ENCODE assay signal across 30 cellular contexts in the genomic region with DNA sequence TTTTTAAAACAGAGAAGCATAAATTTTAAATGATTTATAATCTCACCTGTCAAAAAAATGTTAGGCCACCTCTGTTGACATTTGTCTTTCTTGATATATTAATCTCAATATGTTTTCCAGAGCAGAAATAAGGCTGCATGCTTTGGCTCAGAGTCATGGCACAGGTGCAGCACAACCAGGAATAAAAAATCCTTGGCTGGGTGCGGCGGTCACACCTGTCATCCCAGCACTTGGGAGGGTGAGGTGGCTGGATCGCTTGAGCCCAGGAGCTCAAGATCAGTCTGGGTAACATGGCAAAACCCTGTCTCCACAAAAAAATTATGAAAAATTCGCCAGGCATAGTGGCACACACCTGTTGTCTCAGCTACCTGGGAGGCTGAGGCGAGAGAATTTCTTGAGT. TPM values are rescaled to one million over a fixed set of nuclear protein-coding genes. Genes with fewer than 3 reads are reported as not detected.
"Had no signal": no experiment of that assay in that cellular context is flagged by ENCODE, and none has a peak within 500 bp of the region (broad histone marks: within the 10 kb centered on the region; RNA-seq: fewer than 3 reads in every experiment).

No MANE protein-coding gene starts in this region.

- FAIRE-seq: astrocyte, K562, TTC549 had no signal

- H3K9me3 Mint-ChIP-seq: activated B cell treated with CpG ODN at 0.5 μM for 24 hours, T-cell had no signal

- H3K4me1 Mint-ChIP-seq: activated B cell treated with CpG ODN at 0.5 μM for 24 hours; activated CD4-positive, alpha-beta T cell treated with anti-CD3 and anti-CD28 coated beads, Interleukin-2, amount 10 ng/mL, durations not matched to agents 24 days and 14 days; activated CD8-positive, alpha-beta memory T cell treated with anti-CD3 and anti-CD28 coated beads, Interleukin-2, amount 10 ng/mL, durations not matched to agents 7 days and 5 days; T-cell had no signal

- H3K27ac ChIP-seq: brain microvascular endothelial cell, cardiac muscle cell had no signal

- H3K4me3 Mint-ChIP-seq: activated B cell treated with CpG ODN at 0.5 μM for 24 hours; activated CD4-positive, alpha-beta T cell treated with anti-CD3 and anti-CD28 coated beads, Interleukin-2, amount 10 ng/mL, durations not matched to agents 24 days and 14 days; activated CD8-positive, alpha-beta memory T cell treated with anti-CD3 and anti-CD28 coated beads, Interleukin-2, amount 10 ng/mL, durations not matched to agents 7 days and 5 days; activated T-cell treated with anti-CD3 and anti-CD28 coated beads, Interleukin-2, amount 50 U/mL, for 24 hours; activated T-helper 1 cell treated with anti-CD3 and anti-CD28 coated beads, Interleukin-12 subunit alpha, Interleukin-12 subunit beta, Interleukin-2, Interleukin-4 antibody, amounts not matched to agents 30 ng/mL and 10 ng/mL and 1 ng/mL, durations not matched to agents 14 hours and 24 hours and 36 hours; T-cell had no signal

- H3K4me3 ChIP-seq: cardiac muscle cell, K562 had no signal

- H3K27ac Mint-ChIP-seq: activated B cell treated with CpG ODN at 0.5 μM for 24 hours; activated CD4-positive, alpha-beta T cell treated with anti-CD3 and anti-CD28 coated beads, Interleukin-2, amount 10 ng/mL, durations not matched to agents 24 days and 14 days; activated CD8-positive, alpha-beta memory T cell treated with anti-CD3 and anti-CD28 coated beads, Interleukin-2, amount 10 ng/mL, durations not matched to agents 7 days and 5 days; activated naive CD4-positive, alpha-beta T cell treated with anti-CD3 and anti-CD28 coated beads, Interleukin-2, amount 50 U/mL, for 72 hours; activated T-cell treated with anti-CD3 and anti-CD28 coated beads, Interleukin-2, amount 50 U/mL, for 24 hours; activated T-helper 1 cell treated with anti-CD3 and anti-CD28 coated beads, Interleukin-12 subunit alpha, Interleukin-12 subunit beta, Interleukin-2, Interleukin-4 antibody, amounts not matched to agents 30 ng/mL and 10 ng/mL and 1 ng/mL, durations not matched to agents 14 hours and 24 hours and 36 hours; T-cell had no signal

- H3K36me3 Mint-ChIP-seq: activated CD8-positive, alpha-beta memory T cell treated with anti-CD3 and anti-CD28 coated beads, Interleukin-2, amount 10 ng/mL, durations not matched to agents 7 days and 5 days; T-cell had no signal

- H3K36me3 ChIP-seq: brain microvascular endothelial cell, cardiac muscle cell had no signal

- DNase-seq: activated B cell treated with CpG ODN at 0.5 μM for 24 hours; activated CD4-positive, alpha-beta T cell treated with anti-CD3 and anti-CD28 coated beads for 1 hour; activated CD4-positive, alpha-beta T cell treated with anti-CD3 and anti-CD28 coated beads, Interleukin-2, amount 10 ng/mL, durations not matched to agents 24 days and 14 days; activated CD4-positive, alpha-beta T cell treated with anti-CD3 and anti-CD28 coated beads, Interleukin-2, amount 50 U/mL, for 48 hours; activated CD8-positive, alpha-beta memory T cell treated with anti-CD3 and anti-CD28 coated beads, Interleukin-2, amount 10 ng/mL, durations not matched to agents 7 days and 5 days; activated effector memory CD4-positive, alpha-beta T cell treated with Interleukin-2 at 50 U/mL for 16 hours; activated naive CD4-positive, alpha-beta T cell; activated T-cell treated with anti-CD3 and anti-CD28 coated beads, Interleukin-2, amount 50 U/mL, for 24 hours; amygdala; brain microvascular endothelial cell; Karpas-422; NCI-H1048; NCI-H146; NCI-H187 treated with DMSO at 0.1 percent for 48 hours; NCI-H2171; NCI-H345; NCI-H510A; NCI-H526 treated with DMSO at 0.1 percent for 48 hours; NCI-H82; SIG-M5; T-cell; T-helper 2 cell; T1000 had no signal

- ATAC-seq: activated CD8-positive, alpha-beta memory T cell treated with anti-CD3 and anti-CD28 coated beads, Interleukin-2, amount 10 ng/mL, durations not matched to agents 7 days and 5 days; activated naive CD4-positive, alpha-beta T cell treated with anti-CD3 and anti-CD28 coated beads, Interleukin-2, amount 50 U/mL, for 72 hours; K562; T-cell had no signal

- H3K27me3 ChIP-seq: brain microvascular endothelial cell had no signal

RNA-seq across cellular contexts. Expression of gene CPLX1, which starts 18.1 kb away (rescaled TPM):
- total RNA-seq: activated B cell treated with CpG ODN at 0.5 μM for 24 hours, RPMI7951 had no signal
